In genomic region chr15:43948691-43949325, GRCh38 we compare ENCODE assay signal across 11 cellular contexts.
DNase-seq lines count a peak whose midpoint lies in the region; ATAC-seq and TF ChIP-seq lines count a peak whose summit lies in the region.
"Had no signal": no experiment of that assay in that cellular context is flagged by ENCODE, and none has a peak within 500 bp of the region (broad histone marks: within the 10 kb centered on the region; RNA-seq: fewer than 3 reads in every experiment).

No MANE protein-coding gene starts in this region.

- H3K4me3 ChIP-seq in SJCRH30, result no peak overlapping the region
- no peak overlapping the region for H3K4me3 ChIP-seq in ascending aorta

- peak overlapping the region; percentile 60 for H3K4me3 Mint-ChIP-seq in natural killer cell treated with Interleukin-12 subunit alpha and Interleukin-12 subunit beta and Interleukin-15 and Interleukin-18, amount 100 ng/mL, for 72 hours
- H3K4me3 Mint-ChIP-seq in natural killer cell, result no peak overlapping the region
- H3K4me3 Mint-ChIP-seq: B cell had no signal

- H3K9me3 Mint-ChIP-seq in natural killer cell treated with Interleukin-12 subunit alpha and Interleukin-12 subunit beta and Interleukin-15 and Interleukin-18, amount 100 ng/mL, for 72 hours, result no peaks in the 10 kb centered on the region
- H3K9me3 Mint-ChIP-seq in natural killer cell, result no peaks in the 10 kb centered on the region

- peak; percentile 75 to 81 for ATAC-seq in natural killer cell treated with Interleukin-12 subunit alpha and Interleukin-12 subunit beta and Interleukin-15 and Interleukin-18, amount 100 ng/mL, for 72 hours
- ATAC-seq in natural killer cell (no peak), HG02642 (IDR thresholded peaks at IDR 0.05; ENCODE audit: poor library complexity, unreplicated experiment) (peak; percentile 72), HG03575 (IDR thresholded peaks at IDR 0.05; ENCODE audit: extremely low read depth, insufficient number of reproducible peaks, low FRiP score, unreplicated experiment) (peak; percentile 84), left cardiac atrium (no peak)

- no peak for DNase-seq in natural killer cell treated with Interleukin-12 subunit alpha and Interleukin-12 subunit beta and Interleukin-15 and Interleukin-18, amount 100 ng/mL, for 72 hours (ENCODE audit: low spot score)
- DNase-seq in natural killer cell (no peak), SJCRH30 (no peak), left cardiac atrium (no peak), inferior parietal cortex (ENCODE audit: extremely low spot score) (no peak), ascending aorta (ENCODE audit: low spot score in 2 of 2) (no peak)
- DNase-seq: activated CD8-positive, alpha-beta memory T cell treated with anti-CD3 and anti-CD28 coated beads, Interleukin-2, amount 50 U/mL, for 4 hours had no signal

- H3K36me3 ChIP-seq in SJCRH30 (no peaks in the 10 kb centered on the region), ascending aorta (no peaks in the 10 kb centered on the region)

- H3K27ac ChIP-seq in SJCRH30, result no peak overlapping the region
- H3K27ac ChIP-seq in ascending aorta, result no peak overlapping the region

- H3K4me1 Mint-ChIP-seq in natural killer cell treated with Interleukin-12 subunit alpha and Interleukin-12 subunit beta and Interleukin-15 and Interleukin-18, amount 100 ng/mL, for 72 hours (ENCODE audit: low read depth in 2 of 2), result peaks cover 12 to 15% of the 10 kb centered on the region in 2 donors
- H3K4me1 Mint-ChIP-seq in natural killer cell, result no peaks in the 10 kb centered on the region

- H3K9me3 ChIP-seq in SJCRH30 (replicated peaks), result no peaks in the 10 kb centered on the region
- H3K9me3 ChIP-seq in ascending aorta, result no peaks in the 10 kb centered on the region

- intact Hi-C loops in natural killer cell (cut with micrococcal nuclease) (no loop called here), left cardiac atrium (cut with DNase I) (loop anchor here in 1 of 2 donors (10.0 kb wide), 1 partner anchor 56 kb away; no protein-coding TSS in a partner anchor), ascending aorta (cut with DNase I) (no loop called here)

- H3K4me1 ChIP-seq in SJCRH30, result no peaks in the 10 kb centered on the region
- no peaks in the 10 kb centered on the region for H3K4me1 ChIP-seq in ascending aorta

- H3K27me3 Mint-ChIP-seq in natural killer cell treated with Interleukin-12 subunit alpha and Interleukin-12 subunit beta and Interleukin-15 and Interleukin-18, amount 100 ng/mL, for 72 hours, result peaks cover 12 to 13% of the 10 kb centered on the region in 2 donors
- H3K27me3 Mint-ChIP-seq in natural killer cell (ENCODE audit: low read depth in 2 of 2), result peaks cover 11 to 24% of the 10 kb centered on the region in 2 donors
- H3K27me3 Mint-ChIP-seq: B cell, progenitor cell of endocrine pancreas had no signal

- peak overlapping the region; percentile 51 to 55 for H3K27ac Mint-ChIP-seq in natural killer cell treated with Interleukin-12 subunit alpha and Interleukin-12 subunit beta and Interleukin-15 and Interleukin-18, amount 100 ng/mL, for 72 hours
- no peak overlapping the region for H3K27ac Mint-ChIP-seq in natural killer cell
- H3K27ac Mint-ChIP-seq: B cell, progenitor cell of endocrine pancreas had no signal

- H3K27me3 ChIP-seq in SJCRH30 (no peaks in the 10 kb centered on the region), ascending aorta (no peaks in the 10 kb centered on the region)

- no peak for TF ChIP-seq CTCF in natural killer cell (IDR thresholded peaks at IDR 0.05)
- TF ChIP-seq CTCF in ascending aorta (IDR thresholded peaks at IDR 0.05), result no peak

- no peaks in the 10 kb centered on the region for H3K36me3 Mint-ChIP-seq in natural killer cell treated with Interleukin-12 subunit alpha and Interleukin-12 subunit beta and Interleukin-15 and Interleukin-18, amount 100 ng/mL, for 72 hours
- H3K36me3 Mint-ChIP-seq in natural killer cell, result no peaks in the 10 kb centered on the region

Comparison
In these comparisons a context has a peak if more than half of its experiments do, and no peak if none do; other contexts are left out.
1. ATAC-seq: peak in natural killer cell treated with Interleukin-12 subunit alpha and Interleukin-12 subunit beta and Interleukin-15 and Interleukin-18, amount 100 ng/mL, for 72 hours (2 of 2), HG02642 (single experiment) and HG03575 (single experiment); none in natural killer cell (0 of 3) and left cardiac atrium (0 of 2).
2. H3K27ac Mint-ChIP-seq: peak in natural killer cell treated with Interleukin-12 subunit alpha and Interleukin-12 subunit beta and Interleukin-15 and Interleukin-18, amount 100 ng/mL, for 72 hours (2 of 2); none in natural killer cell (0 of 2).